Comparison of ENCODE assay signal across 8 cellular contexts in genomic region chr22:30326704-30327362, GRCh38. TPM values are rescaled to one million over a fixed set of nuclear protein-coding genes. Genes with fewer than 3 reads are reported as not detected.
DNase-seq lines count a peak whose midpoint lies in the region; ATAC-seq, FAIRE-seq and TF ChIP-seq lines count a peak whose summit lies in the region.

TBC1D10A (minus strand) TSS chr22:30326941; CDS start chr22:30326881, 60 bp downstream.

- peak within 1 kb of the TSS; percentile 89 for H3K4me3 ChIP-seq in adipocyte (ENCODE audit: low read length)
- peak within 1 kb of the TSS; percentile 99 for H3K4me3 ChIP-seq in trophoblast cell (ENCODE audit: low read depth, low read length)
- peak within 1 kb of the TSS; percentile 72 to 99 for H3K4me3 ChIP-seq in tibial artery

- peak within 1 kb of the TSS; percentile 98 for H2AK5ac ChIP-seq in trophoblast cell (ENCODE audit: low read length)

- peak; percentile 75 for TF ChIP-seq POLR2A in GM12891 (IDR thresholded peaks at IDR 0.05; ENCODE audit: low read depth, low read length)

- no peaks in the 10 kb centered on the region for H3K9me3 ChIP-seq in adipocyte (ENCODE audit: control insufficient read depth, low read length)
- no peaks in the 10 kb centered on the region for H3K9me3 ChIP-seq in trophoblast cell (ENCODE audit: insufficient read depth, low read depth, low read length)
- no peaks in the 10 kb centered on the region for H3K9me3 ChIP-seq in tibial artery

- peak within 1 kb of the TSS; percentile 96 for H2AFZ ChIP-seq in trophoblast cell (ENCODE audit: insufficient read depth, low read length, poor library complexity)

- peak; percentile 98 for FAIRE-seq in GM12891 (lab: Jason Lieb, UNC)

- H4K8ac ChIP-seq in trophoblast cell (ENCODE audit: low read depth, low read length), result peak within 1 kb of the TSS; percentile 94

- H3K9ac ChIP-seq in adipocyte (ENCODE audit: low read length) (peak within 1 kb of the TSS; percentile 91), trophoblast cell (ENCODE audit: low read length) (peak within 1 kb of the TSS; percentile 99)

- H3K27ac Mint-ChIP-seq in T-cell, result peak within 1 kb of the TSS; percentile 91

- intact Hi-C loops in cardiac septum (cut with DNase I) (loop anchor here (2.0 to 5.0 kb wide), 2 partner anchors 38 to 60 kb away; partner anchors contain the start of genes CASTOR1 and RNF215), tibial artery (cut with DNase I; ENCODE audit: low total_unique reads) (loop anchor here (2.0 kb wide), 1 partner anchor 38 kb away; the partner anchor contains the start of gene CASTOR1)

- H3K79me1 ChIP-seq in trophoblast cell (ENCODE audit: low read length), result peaks cover 51% of the 10 kb centered on the region

- H3K4me1 Mint-ChIP-seq in T-cell, result peaks cover 45 to 54% (median 52%) of the 10 kb centered on the region in 3 donors

- no peaks in the 10 kb centered on the region for H3K27me3 ChIP-seq in adipocyte (replicated peaks; ENCODE audit: control insufficient read depth, insufficient read depth, low read length)
- H3K27me3 ChIP-seq in trophoblast cell (ENCODE audit: insufficient read depth, low read length), result no peaks in the 10 kb centered on the region
- no peaks in the 10 kb centered on the region for H3K27me3 ChIP-seq in tibial artery

- CTCF ChIA-PET in T-cell (lab: Charles Lee), result interaction anchor here in 1 of 2 donors (1.0 to 3.2 kb wide), 7 partner anchors 14 to 97 kb away, joined by 3 to 37 read pairs (median 5); partner anchors contain the start of genes CASTOR1, CCDC157, RNF215 and SF3A1

- peak; percentile 100 for DNase-seq in GM12891 (ENCODE audit: insufficient read length, low spot score)
- peak; percentile 23 for DNase-seq in NCI-H1417 treated with DMSO at 0.1 percent for 48 hours (lab: John Stamatoyannopoulos, UW)
- peak; percentile 86 to 97 (median 92) for DNase-seq in T-cell
- peak; percentile 96 for DNase-seq in adipocyte (ENCODE audit: low read depth)
- peak; percentile 95 for DNase-seq in cardiac septum (ENCODE audit: low spot score)
- DNase-seq in trophoblast cell, result peak; percentile 96 to 97
- peak; percentile 87 to 94 for DNase-seq in tibial artery

- H4K91ac ChIP-seq in trophoblast cell (ENCODE audit: low read depth, low read length), result peak within 1 kb of the TSS; percentile 97

- POLR2A ChIA-PET in T-cell (lab: Charles Lee), result interaction anchor here (0.6 to 1.5 kb wide), 9 partner anchors 17 to 1254 kb away, joined by 3 to 6 read pairs (median 4); partner anchors contain the start of genes CCDC157 (in 1 of the 2), PIK3IP1 (in 1 of the 2) and SF3A1 (in 1 of the 2)

- peak within 1 kb of the TSS; percentile 83 for H4K12ac ChIP-seq in trophoblast cell (ENCODE audit: low read depth, low read length)

- no peaks in the 10 kb centered on the region for H3K9me3 Mint-ChIP-seq in T-cell

- H3K36me3 Mint-ChIP-seq in T-cell, result peaks cover 9% of the 10 kb centered on the region

- H3K27ac ChIP-seq in trophoblast cell (ENCODE audit: low read depth, low read length), result peak within 1 kb of the TSS; percentile 89
- peak within 1 kb of the TSS; percentile 84 to 92 for H3K27ac ChIP-seq in tibial artery

- peak within 1 kb of the TSS; percentile 73 for H3K4me2 ChIP-seq in trophoblast cell (ENCODE audit: low read length)

- H2BK5ac ChIP-seq in trophoblast cell (ENCODE audit: low read depth, low read length, poor library complexity), result peak within 1 kb of the TSS; percentile 100

- peaks cover 11% of the 10 kb centered on the region for H3K36me3 ChIP-seq in adipocyte (ENCODE audit: control insufficient read depth, insufficient read depth, low read length, severe bottlenecking)
- peaks cover 5% of the 10 kb centered on the region in 2 experiments for H3K36me3 ChIP-seq in trophoblast cell (ENCODE audit: control insufficient read depth in 1 of 2, insufficient read depth in 2 of 2, low read length in 2 of 2)
- H3K36me3 ChIP-seq in tibial artery, result peaks cover 0 to 15% (median 14%) of the 10 kb centered on the region in 3 donors

- peaks cover 32% of the 10 kb centered on the region for H3K4me1 ChIP-seq in adipocyte (ENCODE audit: control insufficient read depth, insufficient read depth, low read length)
- H3K4me1 ChIP-seq in trophoblast cell (ENCODE audit: control insufficient read depth in 1 of 2, insufficient read depth in 2 of 2, low read length in 2 of 2), result peaks cover 34 to 43% of the 10 kb centered on the region in 2 experiments
- peaks cover 0 to 49% (median 41%) of the 10 kb centered on the region in 4 donors for H3K4me1 ChIP-seq in tibial artery

- H3K4me3 Mint-ChIP-seq in T-cell, result peak within 1 kb of the TSS; percentile 82 to 91 (median 87)

- H3K18ac ChIP-seq in trophoblast cell (ENCODE audit: low read length), result peak within 1 kb of the TSS; percentile 99

- peak within 1 kb of the TSS; percentile 97 for H3K4ac ChIP-seq in trophoblast cell (ENCODE audit: low read depth, low read length)

- H3K27me3 Mint-ChIP-seq in T-cell, result no peaks in the 10 kb centered on the region

- peak within 1 kb of the TSS; percentile 100 for H3K14ac ChIP-seq in trophoblast cell (ENCODE audit: low read length)

- TF ChIP-seq CTCF in tibial artery (IDR thresholded peaks at IDR 0.05), result no peak

- peaks cover 35% of the 10 kb centered on the region for H3K79me2 ChIP-seq in trophoblast cell (ENCODE audit: control insufficient read depth, insufficient read depth, low read length, poor library complexity)

- ATAC-seq in HG02763 (IDR thresholded peaks at IDR 0.05; ENCODE audit: unreplicated experiment) (peak; percentile 81), T-cell (replicated peaks in 1 of 4) (peak; percentile 88 to 94 (median 90))

- H2BK12ac ChIP-seq in trophoblast cell (ENCODE audit: low read length), result peak within 1 kb of the TSS; percentile 88

- H3K23ac ChIP-seq in trophoblast cell (ENCODE audit: low read length), result no peak within 1 kb of the TSS

- WGBS in trophoblast cell (ENCODE audit: extremely low coverage, insufficient coverage, insufficient read length), result no CpG with 5 or more reads among the region's 69 CpGs

- H2BK120ac ChIP-seq in trophoblast cell (ENCODE audit: insufficient read depth, low read length, poor library complexity), result peak within 1 kb of the TSS; percentile 98

TF ChIP-seq in GM12891, 5 proteins besides CTCF, POLR2A, EP300 and RAD21:
- TF ChIP-seq TAF1 (IDR thresholded peaks at IDR 0.05; ENCODE audit: low read depth, low read length) (0 out of 2 replicates have a peak, but pooled peaks have one; percentile 3), SPI1 (IDR thresholded peaks at IDR 0.05; ENCODE audit: low read depth, low read length) (0 out of 2 replicates have a peak, but pooled peaks have one; percentile 3), POU2F2 (IDR thresholded peaks at IDR 0.05; ENCODE audit: low read depth, low read length) (peak; percentile 77), POLR2AphosphoS5 (IDR thresholded peaks at IDR 0.05; ENCODE audit: low read depth, low read length) (peak; percentile 80), PAX5 (IDR thresholded peaks at IDR 0.05; ENCODE audit: insufficient read depth, low read length, severe bottlenecking) (no peak)
TF ChIP-seq in GM12891: peak in this region for 4.

RNA-seq across cellular contexts. Expression of gene TBC1D10A, which starts in this region (rescaled TPM):
- polyA plus RNA-seq in GM12891 (2012; ENCODE audit: low read depth, missing spikeins), result 12.7 TPM
- 10 to 100 TPM; 56.2 to 84.3 (median 82.3) TPM for total RNA-seq in T-cell
- total RNA-seq in cardiac septum, result 5.7 TPM
- polyA plus RNA-seq in trophoblast cell (2013), result 43.9 and 46.1 TPM in 2 replicates

Comparison
In these comparisons a context has a peak if more than half of its experiments do, and no peak if none do; other contexts are left out.
1. Peak in every context shown above with its lines: DNase-seq, ATAC-seq, H3K4me3 ChIP-seq and H3K27ac ChIP-seq.
2. DNase-seq: peak in every context shown above with its lines; median percentile 100 in GM12891; 96 in trophoblast cell; 96 in adipocyte; 95 in cardiac septum; 92 in T-cell; 90 in tibial artery; 23 in NCI-H1417 treated with DMSO at 0.1 percent for 48 hours.